ENCODE assay signal across 16 cellular contexts in genomic region chr15:95492388-95493070, GRCh38.
"Had no signal": no experiment of that assay in that cellular context is flagged by ENCODE, and none has a peak within 500 bp of the region (broad histone marks: within the 10 kb centered on the region; RNA-seq: fewer than 3 reads in every experiment).

No MANE protein-coding gene starts in this region.

- H3K4me1 Mint-ChIP-seq: activated T-helper 17 cell treated with anti-CD3 and anti-CD28 coated beads, Interleukin-2, amount 50 U/mL, for 72 hours; naive B cell; stimulated activated effector memory CD8-positive, alpha-beta T cell treated with anti-CD3 and anti-CD28 coated beads, Interleukin-12 subunit alpha, Interleukin-12 subunit beta, amount 100 ng/mL, for 72 hours; T-helper 17 cell had no signal

- H3K27me3 ChIP-seq: cardiac muscle cell, neural progenitor cell, thyroid gland, uterus had no signal

- H3K27ac ChIP-seq: cardiac muscle cell, dorsolateral prefrontal cortex, neural progenitor cell, pancreas, thyroid gland, uterus had no signal

- H3K9ac ChIP-seq: neural progenitor cell had no signal

- H3K4me3 ChIP-seq: cardiac muscle cell, dorsolateral prefrontal cortex, lung, neural progenitor cell, pancreas, thyroid gland, uterus had no signal

- H3K4me3 Mint-ChIP-seq: activated T-helper 17 cell treated with anti-CD3 and anti-CD28 coated beads, Interleukin-2, amount 50 U/mL, for 72 hours; endodermal cell; naive B cell; neural progenitor cell; stimulated activated effector memory CD8-positive, alpha-beta T cell treated with anti-CD3 and anti-CD28 coated beads, Interleukin-12 subunit alpha, Interleukin-12 subunit beta, amount 100 ng/mL, for 72 hours; T-helper 17 cell had no signal

- H3K27ac Mint-ChIP-seq: activated T-helper 17 cell treated with anti-CD3 and anti-CD28 coated beads, Interleukin-2, amount 50 U/mL, for 72 hours; endodermal cell; naive B cell; neural progenitor cell; stimulated activated effector memory CD8-positive, alpha-beta T cell treated with anti-CD3 and anti-CD28 coated beads, Interleukin-12 subunit alpha, Interleukin-12 subunit beta, amount 100 ng/mL, for 72 hours; T-helper 17 cell had no signal

- H3K36me3 ChIP-seq: cardiac muscle cell, neural progenitor cell, pancreas, thyroid gland, uterus had no signal

- H3K4me1 ChIP-seq: pancreas, thyroid gland, uterus had no signal

- DNase-seq: activated naive CD4-positive, alpha-beta T cell treated with anti-CD3 and anti-CD28 coated beads, Interleukin-2, amount 50 U/mL, for 16 hours; dorsolateral prefrontal cortex; endodermal cell; left cardiac atrium; naive B cell; pancreas; stimulated activated CD4-positive, alpha-beta T cell treated with anti-CD3 and anti-CD28 coated beads, Interleukin-12 subunit alpha, Interleukin-12 subunit beta, amount 100 ng/mL, for 4 hours; T-helper 17 cell; thyroid gland; uterus had no signal

- H3K36me3 Mint-ChIP-seq: naive B cell; neural progenitor cell; stimulated activated effector memory CD8-positive, alpha-beta T cell treated with anti-CD3 and anti-CD28 coated beads, Interleukin-12 subunit alpha, Interleukin-12 subunit beta, amount 100 ng/mL, for 72 hours had no signal

- H3K27me3 Mint-ChIP-seq: T-helper 17 cell had no signal

- ATAC-seq: activated CD4-positive, CD25-positive, alpha-beta regulatory T cell treated with anti-CD3 and anti-CD28 coated beads, Interleukin-2, amount 50 U/mL, for 24 hours; activated T-helper 17 cell treated with anti-CD3 and anti-CD28 coated beads, Interleukin-2, amount 50 U/mL, for 72 hours; left cardiac atrium; pancreas; stimulated activated effector memory CD8-positive, alpha-beta T cell treated with anti-CD3 and anti-CD28 coated beads, Interleukin-12 subunit alpha, Interleukin-12 subunit beta, amount 100 ng/mL, for 72 hours; T-helper 17 cell had no signal

- H3K9me3 Mint-ChIP-seq: endodermal cell had no signal

- H3K4me2 ChIP-seq: neural progenitor cell had no signal

- H3K9me3 ChIP-seq: pancreas, thyroid gland, uterus had no signal
